21 cellular contexts compared by ENCODE assay signal in genomic region chr5:68053202-68053601, GRCh38.
"Had no signal": no experiment of that assay in that cellular context is flagged by ENCODE, and none has a peak within 500 bp of the region (broad histone marks: within the 10 kb centered on the region; RNA-seq: fewer than 3 reads in every experiment).

No MANE protein-coding gene starts in this region.

- ATAC-seq: activated T-cell treated with anti-CD3 and anti-CD28 coated beads, Interleukin-2, amount 50 U/mL, for 4 hours; gastrocnemius medialis; left ventricle myocardium superior had no signal

- H3K27ac ChIP-seq: breast epithelium, esophagus squamous epithelium, gastrocnemius medialis, right atrium auricular region, vagina had no signal

- DNase-seq: activated CD4-positive, alpha-beta T cell treated with anti-CD3 and anti-CD28 coated beads, Interleukin-2, amount 50 U/mL, for 1 hour; activated CD4-positive, CD25-positive, alpha-beta regulatory T cell treated with anti-CD3 and anti-CD28 coated beads, Interleukin-2, amount 50 U/mL, for 72 hours; activated CD8-positive, alpha-beta memory T cell treated with anti-CD3 and anti-CD28 coated beads, Interleukin-2, amount 50 U/mL, for 4 hours; activated naive CD4-positive, alpha-beta T cell treated with anti-CD3 and anti-CD28 coated beads, Interleukin-2, amount 10 ng/mL, durations not matched to agents 7 days and 5 days; activated T-cell treated with anti-CD3 and anti-CD28 coated beads, Interleukin-2, amount 50 U/mL, for 4 hours; aorta; cerebellar nuclear complex; cortex of kidney; effector CD4-positive, alpha-beta T cell; esophagus squamous epithelium; gastrocnemius medialis; head of caudate nucleus; kidney glomerular epithelial cell; left ventricle myocardium superior; T1000; trophoblast cell had no signal

- H3K36me3 ChIP-seq: breast epithelium, esophagus squamous epithelium, gastrocnemius medialis, right atrium auricular region, vagina had no signal

- H3K9me3 Mint-ChIP-seq: activated naive CD4-positive, alpha-beta T cell treated with anti-CD3 and anti-CD28 coated beads, Interleukin-2, amount 10 ng/mL, durations not matched to agents 7 days and 5 days had no signal

- H3K36me3 Mint-ChIP-seq: activated naive CD4-positive, alpha-beta T cell treated with anti-CD3 and anti-CD28 coated beads, Interleukin-2, amount 10 ng/mL, durations not matched to agents 7 days and 5 days had no signal

- H3K27me3 Mint-ChIP-seq: progenitor cell of endocrine pancreas had no signal

- H3K9me3 ChIP-seq: gastrocnemius medialis, vagina had no signal

- H3K4me3 Mint-ChIP-seq: activated naive CD4-positive, alpha-beta T cell treated with anti-CD3 and anti-CD28 coated beads, Interleukin-2, amount 10 ng/mL, durations not matched to agents 7 days and 5 days; activated T-cell treated with anti-CD3 and anti-CD28 coated beads, Interleukin-2, amount 50 U/mL, for 4 hours; stimulated activated naive CD8-positive, alpha-beta T cell treated with anti-CD3 and anti-CD28 coated beads, Interleukin-15, Interleukin-2, amounts not matched to agents 100 ng/mL and 50 ng/mL, for 24 hours had no signal

- H3K27me3 ChIP-seq: breast epithelium, esophagus squamous epithelium, gastrocnemius medialis, right atrium auricular region, vagina had no signal

- H3K4me1 ChIP-seq: breast epithelium, gastrocnemius medialis, vagina had no signal

- H3K27ac Mint-ChIP-seq: activated naive CD4-positive, alpha-beta T cell treated with anti-CD3 and anti-CD28 coated beads, Interleukin-2, amount 10 ng/mL, durations not matched to agents 7 days and 5 days; stimulated activated naive CD8-positive, alpha-beta T cell treated with anti-CD3 and anti-CD28 coated beads, Interleukin-15, Interleukin-2, amounts not matched to agents 100 ng/mL and 50 ng/mL, for 24 hours had no signal

- H3K4me3 ChIP-seq: breast epithelium, esophagus squamous epithelium, gastrocnemius medialis, right atrium auricular region, vagina had no signal

- H3K4me1 Mint-ChIP-seq: activated naive CD4-positive, alpha-beta T cell treated with anti-CD3 and anti-CD28 coated beads, Interleukin-2, amount 10 ng/mL, durations not matched to agents 7 days and 5 days had no signal
